8 cellular contexts compared by ENCODE assay signal in the genomic region with DNA sequence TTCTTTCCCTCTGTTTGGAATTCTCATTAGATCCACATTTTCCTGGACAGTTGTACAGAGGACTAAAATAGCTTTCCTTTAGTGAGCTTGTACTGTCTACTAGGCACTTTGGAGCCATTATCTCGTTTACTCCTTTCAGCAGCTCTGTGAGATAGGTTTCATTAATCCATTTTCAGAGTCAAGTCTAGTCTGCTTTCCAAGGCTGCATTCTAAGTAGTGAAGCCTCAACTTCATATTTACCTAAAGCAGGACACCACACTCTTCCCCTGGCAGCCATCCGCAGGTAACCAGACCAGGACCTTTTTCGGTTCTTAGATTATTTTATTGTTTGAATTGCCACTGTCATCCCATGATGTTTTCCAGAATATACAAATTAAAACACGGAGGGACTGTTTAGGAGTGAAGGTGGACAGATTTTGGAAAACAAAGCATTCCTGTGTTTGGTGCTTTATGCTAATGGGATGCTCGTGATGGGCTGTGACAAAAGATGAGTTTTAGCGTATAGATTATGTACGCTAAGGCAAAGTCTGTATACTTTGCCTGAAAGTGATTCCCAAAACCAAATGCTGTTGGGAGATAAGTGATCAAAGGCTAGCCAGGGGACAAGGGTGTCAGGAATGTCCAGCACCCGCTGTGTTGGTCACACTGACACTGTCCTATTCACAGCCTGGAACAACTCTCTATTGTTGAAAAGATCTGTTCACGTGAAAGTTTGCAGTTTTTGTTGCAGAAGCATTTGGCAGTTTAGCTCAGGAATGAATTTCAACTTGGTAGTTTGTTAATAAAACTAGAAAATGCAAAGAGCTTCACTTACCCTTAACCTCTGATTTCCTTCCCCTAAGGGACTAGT. TPM values are rescaled to one million over a fixed set of nuclear protein-coding genes. Genes with fewer than 3 reads are reported as not detected.
A peak's percentile ranks its signal among the peaks of the same experiment; 100 is the strongest.
DNase-seq lines count a peak whose midpoint lies in the region; ATAC-seq, FAIRE-seq and TF ChIP-seq lines count a peak whose summit lies in the region.

No MANE protein-coding gene starts in this region.

- H3K27me3 Mint-ChIP-seq in activated B cell treated with CpG ODN at 0.5 μM for 24 hours = peaks cover 4% of the 10 kb centered on the region

- ATAC-seq in activated B cell treated with CpG ODN at 0.5 μM for 24 hours (ENCODE audit: low read depth) (no peak), foreskin keratinocyte (no peak)

- H3K4me3 Mint-ChIP-seq in activated B cell treated with CpG ODN at 0.5 μM for 24 hours = peak overlapping the region; percentile 61

- H3K4me3 ChIP-seq in hepatocyte = peak overlapping the region; percentile 80
- peak overlapping the region in 5 of 8 donors; percentile 49 to 79 (median 66) for H3K4me3 ChIP-seq in spleen
- peak overlapping the region in 1 of 2 donors; percentile 63 for H3K4me3 ChIP-seq in kidney (ENCODE audit: low read length in 2 of 2)

- WGBS in hepatocyte (ENCODE audit: low lambda C conversion rate, missing lambda C conversion rate) = 62% methylated on average over 9 of the region's 9 CpGs
- WGBS in spleen, 5 donors = 80 to 90% (median 85%) methylated on average over 9 of the region's 9 CpGs

- POLR2A ChIA-PET in activated B cell treated with CpG ODN at 0.5 μM for 24 hours (lab: Charles Lee) = interaction anchor here (1.7 kb wide), 1 partner anchor 20 kb away, joined by 5 read pairs; no protein-coding TSS in a partner anchor

- H3K4me1 Mint-ChIP-seq in activated B cell treated with CpG ODN at 0.5 μM for 24 hours = peaks cover 53% of the 10 kb centered on the region

- DNase-seq in NCI-H1092 treated with DMSO at 0.1 percent for 48 hours (lab: John Stamatoyannopoulos, UW) (peak; percentile 63), NCI-H1092 (lab: John Stamatoyannopoulos, UW) (no peak), activated B cell treated with CpG ODN at 0.5 μM for 24 hours (no peak), hepatocyte (ENCODE audit: low spot score) (no peak), spleen (no peak), kidney (no peak), cerebellum (ENCODE audit: low spot score) (no peak), foreskin keratinocyte (no peak)

- peak overlapping the region; percentile 78 for H3K4me2 ChIP-seq in hepatocyte

- H3K4me1 ChIP-seq in hepatocyte (ENCODE audit: insufficient read depth) = no peaks in the 10 kb centered on the region
- H3K4me1 ChIP-seq in spleen = peaks cover 6 to 50% (median 19%) of the 10 kb centered on the region in 6 donors
- H3K4me1 ChIP-seq in kidney (ENCODE audit: control insufficient read depth in 1 of 2, insufficient read depth in 1 of 2, low read depth in 1 of 2, low read length in 2 of 2) = no peaks in the 10 kb centered on the region
- no peaks in the 10 kb centered on the region for H3K4me1 ChIP-seq in foreskin keratinocyte

- peaks cover 2% of the 10 kb centered on the region for H3K36me3 Mint-ChIP-seq in activated B cell treated with CpG ODN at 0.5 μM for 24 hours (ENCODE audit: low read depth)

- H3K9me2 ChIP-seq in hepatocyte (replicated peaks; ENCODE audit: insufficient read depth) = peaks cover 3% of the 10 kb centered on the region

- FAIRE-seq in kidney (lab: Jason Lieb, UNC) = no peak

- peak overlapping the region; percentile 80 for H3K27ac ChIP-seq in hepatocyte
- H3K27ac ChIP-seq in spleen = peak overlapping the region in 7 of 8 donors; percentile 24 to 86 (median 74)
- peak overlapping the region in 1 of 2 donors; percentile 27 for H3K27ac ChIP-seq in kidney (ENCODE audit: low read depth in 2 of 2, low read length in 2 of 2)
- H3K27ac ChIP-seq in foreskin keratinocyte = no peak overlapping the region

- H3K27me3 ChIP-seq in hepatocyte (peaks cover 48% of the 10 kb centered on the region), spleen (replicated peaks in 1 of 7) (peaks cover 0 to 44% (median 5%) of the 10 kb centered on the region in 7 donors), foreskin keratinocyte (peaks cover 63% of the 10 kb centered on the region)

- TF ChIP-seq POLR2A in spleen (IDR thresholded peaks at IDR 0.05) = no peak

- peaks cover 8% of the 10 kb centered on the region for H4K20me1 ChIP-seq in hepatocyte (ENCODE audit: insufficient read depth, poor library complexity, severe bottlenecking)

- H3K9ac ChIP-seq in kidney (ENCODE audit: low read length in 2 of 2) = no peak overlapping the region

- CTCF ChIA-PET in activated B cell treated with CpG ODN at 0.5 μM for 24 hours (lab: Charles Lee) = interaction anchor here (0.7 to 1.5 kb wide), 2 partner anchors 20 to 147 kb away, joined by 3 to 8 read pairs; no protein-coding TSS in a partner anchor

- no peaks in the 10 kb centered on the region for H3K9me3 Mint-ChIP-seq in activated B cell treated with CpG ODN at 0.5 μM for 24 hours

- peak overlapping the region; percentile 53 for H3K27ac Mint-ChIP-seq in activated B cell treated with CpG ODN at 0.5 μM for 24 hours

- intact Hi-C loops in activated B cell treated with CpG ODN at 0.5 μM for 24 hours (cut with micrococcal nuclease) = loop anchor here (1.0 kb wide), 2 partner anchors 154 to 183 kb away; a partner anchor contains a TSS
- intact Hi-C loops in spleen (cut with DNase I; ENCODE audit: low total_unique reads) = no loop called here
- intact Hi-C loops in kidney (cut with DNase I) = no loop called here

- no peaks in the 10 kb centered on the region for H3K36me3 ChIP-seq in hepatocyte (replicated peaks; ENCODE audit: insufficient read depth, low read depth)
- no peaks in the 10 kb centered on the region for H3K36me3 ChIP-seq in spleen
- H3K36me3 ChIP-seq in kidney (ENCODE audit: control insufficient read depth in 1 of 2, insufficient read depth in 2 of 2, low read length in 2 of 2) = no peaks in the 10 kb centered on the region

- H3K9me3 ChIP-seq in hepatocyte (ENCODE audit: low read depth) (no peaks in the 10 kb centered on the region), spleen (no peaks in the 10 kb centered on the region), kidney (ENCODE audit: control insufficient read depth in 1 of 2, low read length in 2 of 2) (no peaks in the 10 kb centered on the region)

- peak overlapping the region; percentile 87 for H2AFZ ChIP-seq in hepatocyte

- peaks cover 9% of the 10 kb centered on the region for H3K79me2 ChIP-seq in hepatocyte

- TF ChIP-seq CTCF in activated B cell treated with CpG ODN at 0.5 μM for 24 hours (IDR thresholded peaks at IDR 0.05) = no peak
- TF ChIP-seq CTCF in hepatocyte (IDR thresholded peaks at IDR 0.05; ENCODE audit: poor library complexity) = no peak
- TF ChIP-seq CTCF in spleen (IDR thresholded peaks at IDR 0.05 in 8 of 11, conservative IDR thresholded peaks at IDR 0.05 in 3 of 11) = no peak
- TF ChIP-seq CTCF in kidney (IDR thresholded peaks at IDR 0.05; ENCODE audit: borderline replicate concordance, extremely low read depth, insufficient read depth) = no peak
- no peak for TF ChIP-seq CTCF in foreskin keratinocyte (conservative IDR thresholded peaks at IDR 0.05)

RNA-seq across cellular contexts. Expression of a gene that starts 1.3 kb away (rescaled TPM):
- total RNA-seq in activated B cell treated with CpG ODN at 0.5 μM for 24 hours (16.2 and 17.6 TPM in 2 replicates), hepatocyte (23.6 and 25.6 TPM in 2 replicates), spleen (10 to 100 TPM; 20.8 to 28.7 (median 24.7) TPM), kidney (19.5 TPM), cerebellum (49.5 TPM), foreskin keratinocyte (1.9 and 6.3 TPM in 2 replicates)
- polyA plus RNA-seq in hepatocyte (20.3 and 24.7 TPM in 2 replicates), spleen (10 to 100 TPM in 2 of 3 donors, 1 to 10 TPM in 1; 9.5 to 20.5 (median 17.8) TPM), kidney (ENCODE audit: insufficient read depth, low read depth, low replicate concordance) (13.3 TPM), foreskin keratinocyte (0.85 and 2.7 TPM in 2 replicates)
